Comparison of ENCODE assay signal across 1 cellular context in the genomic region with DNA sequence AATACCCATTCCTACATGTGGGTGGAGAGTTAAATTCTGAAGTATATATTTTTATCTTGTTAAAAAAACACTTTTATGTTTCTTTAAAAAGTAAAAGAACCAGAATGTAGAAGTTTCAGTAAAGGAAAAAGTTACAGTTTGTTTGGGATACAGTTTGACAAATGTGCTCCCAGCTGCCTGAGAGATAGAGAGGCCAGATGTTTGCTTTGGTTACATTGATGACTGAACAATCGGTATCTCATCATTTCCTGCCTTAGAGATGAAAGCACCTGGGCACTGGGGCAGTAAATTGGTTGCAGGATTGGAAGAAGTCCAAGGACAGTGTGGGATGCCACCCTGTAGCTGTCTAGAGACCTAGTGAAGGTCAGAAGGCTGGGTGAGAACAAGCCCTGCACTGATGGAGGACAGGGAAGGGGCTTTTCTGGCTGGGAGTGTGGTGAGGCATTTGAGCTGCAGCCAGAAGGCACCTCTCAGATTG.
TF ChIP-seq lines count a peak whose summit lies in the region.

No MANE protein-coding gene starts in this region.

TF ChIP-seq in endothelial cell of umbilical vein, 7 proteins besides CTCF, POLR2A, EP300 and RAD21 (continued from another document):
- no peak for TF ChIP-seq POLR2AphosphoS5 (IDR thresholded peaks at IDR 0.05; ENCODE audit: insufficient read depth, low read depth, low read length)
- TF ChIP-seq GATA2 (IDR thresholded peaks at IDR 0.05; ENCODE audit: insufficient read depth, insufficient read length, low read depth, low read length): no peak
- no peak for TF ChIP-seq MYC (IDR thresholded peaks at IDR 0.05; ENCODE audit: low read depth, low read length)
TF ChIP-seq in endothelial cell of umbilical vein: peak in this region for 0.
